ENCODE assay signal across 8 cellular contexts in genomic region chr13:102799544-102800144, GRCh38.
DNase-seq lines count a peak whose midpoint lies in the region; ATAC-seq and TF ChIP-seq lines count a peak whose summit lies in the region.

No MANE protein-coding gene starts in this region.

- ATAC-seq in GM19463 (IDR thresholded peaks at IDR 0.05; ENCODE audit: unreplicated experiment) (peak; percentile 4), HG03565 (IDR thresholded peaks at IDR 0.05; ENCODE audit: unreplicated experiment) (peak; percentile 1)

- TF ChIP-seq CTCF in fibroblast of mammary gland (conservative IDR thresholded peaks at IDR 0.05; ENCODE audit: control insufficient read depth, insufficient read depth, low read depth, low read length) = no peak
- TF ChIP-seq CTCF in nephron (IDR thresholded peaks at IDR 0.05; ENCODE audit: unreplicated experiment in 3 of 3) = no peak

- no peaks in the 10 kb centered on the region for H3K9me3 Mint-ChIP-seq in nephron

- peak overlapping the region; percentile 91 for H3K4me3 ChIP-seq in fibroblast of mammary gland (ENCODE audit: control insufficient read depth, low read depth, low read length)

- DNase-seq in D341Med (ENCODE audit: low spot score) (peak; percentile 64), fibroblast of mammary gland (ENCODE audit: low read depth) (peak; percentile 25), Kasumi-1 (lab: John Stamatoyannopoulos, UW) (no peak)
- DNase-seq in activated CD8-positive, alpha-beta memory T cell treated with anti-CD3 and anti-CD28 coated beads, Interleukin-2, amount 50 U/mL, for 48 hours = peak; percentile 74
- DNase-seq in stimulated activated naive CD4-positive, alpha-beta T cell treated with Interleukin-2 at 50 U/mL for 16 hours (lab: John Stamatoyannopoulos, UW) = no peak

- H3K36me3 Mint-ChIP-seq in nephron (ENCODE audit: low read depth) = peaks cover 9% of the 10 kb centered on the region

- H3K4me3 Mint-ChIP-seq in nephron = peak overlapping the region; percentile 98

- H3K4me1 Mint-ChIP-seq in nephron = peaks cover 28% of the 10 kb centered on the region

- H3K27ac Mint-ChIP-seq in nephron = peak overlapping the region; percentile 84 to 90 (median 85)

- no peaks in the 10 kb centered on the region for H3K27me3 Mint-ChIP-seq in nephron (ENCODE audit: low read depth)

Comparison
In these comparisons a context has a peak if more than half of its experiments do, and no peak if none do; other contexts are left out.
1. DNase-seq: peak in D341Med (single experiment), activated CD8-positive, alpha-beta memory T cell treated with anti-CD3 and anti-CD28 coated beads, Interleukin-2, amount 50 U/mL, for 48 hours (single experiment) and fibroblast of mammary gland (single experiment); none in stimulated activated naive CD4-positive, alpha-beta T cell treated with Interleukin-2 at 50 U/mL for 16 hours (single experiment) and Kasumi-1 (0 of 2).